In genomic region chr22:36245805-36246356, GRCh38 we compare ENCODE assay signal across 22 cellular contexts. TPM values are rescaled to one million over a fixed set of nuclear protein-coding genes. Genes with fewer than 3 reads are reported as not detected.
"Had no signal": no experiment of that assay in that cellular context is flagged by ENCODE, and none has a peak within 500 bp of the region (broad histone marks: within the 10 kb centered on the region; RNA-seq: fewer than 3 reads in every experiment).

No MANE protein-coding gene starts in this region.

- DNase-seq: activated CD4-positive, alpha-beta memory T cell treated with anti-CD3 and anti-CD28 coated beads for 36 hours; activated CD4-positive, alpha-beta T cell treated with anti-CD3 and anti-CD28 coated beads, Interleukin-2, amount 10 ng/mL, durations not matched to agents 7 days and 5 days; activated CD4-positive, CD25-positive, alpha-beta regulatory T cell; activated gamma-delta T cell treated with Interleukin-2 at 50 U/mL for 16 hours; activated naive CD4-positive, alpha-beta T cell treated with anti-CD3 and anti-CD28 coated beads, Interleukin-2, amount 10 ng/mL, durations not matched to agents 7 days and 5 days; activated naive CD8-positive, alpha-beta T cell treated with anti-CD3 and anti-CD28 coated beads for 36 hours; activated T-cell treated with anti-CD3 and anti-CD28 coated beads, Interleukin-2, amount 50 U/mL, for 72 hours; NCI-H1092; NCI-H1417; NCI-H2029; NCI-H2107; NCI-H226; NCI-H526 treated with DMSO at 0.1 percent for 48 hours; SIG-M5 had no signal

- H3K4me3 ChIP-seq: SK-N-MC had no signal

- ATAC-seq: activated T-cell treated with anti-CD3 and anti-CD28 coated beads, Interleukin-2, amount 50 U/mL, for 72 hours; T-cell had no signal

- H3K9ac ChIP-seq: KMS-11 had no signal

- H3K27ac ChIP-seq: KMS-11, SK-N-MC, VCaP had no signal

- H3K4me2 ChIP-seq: KMS-11 had no signal

RNA-seq across cellular contexts. Expression of gene APOL4, which starts 44.3 kb away (rescaled TPM):
- total RNA-seq: MCF 10A, NCI-H460, OCI-LY7, RPMI7951 had no signal
